ENCODE assay signal across 13 cellular contexts in the genomic region with DNA sequence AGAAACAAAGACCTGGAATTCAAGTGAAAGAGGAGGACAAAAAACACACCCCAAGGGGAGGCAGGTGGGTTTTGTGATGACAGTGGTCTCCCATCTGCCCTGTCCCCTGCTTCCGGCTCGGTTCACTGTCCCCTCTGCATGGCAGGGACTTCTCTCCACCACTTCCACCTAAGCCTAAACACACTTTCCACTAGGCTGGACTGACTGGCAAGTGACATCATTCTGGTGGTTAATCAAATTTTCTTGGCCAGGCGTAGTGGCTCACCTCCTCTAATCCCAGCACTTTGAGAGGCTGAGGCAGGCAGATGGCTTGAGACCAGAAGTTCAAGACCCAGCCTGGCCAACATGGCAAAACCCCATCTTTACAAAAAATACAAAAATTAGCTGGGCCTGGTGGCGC. TPM values are rescaled to one million over a fixed set of nuclear protein-coding genes. Genes with fewer than 3 reads are reported as not detected.
DNase-seq lines count a peak whose midpoint lies in the region; ATAC-seq and TF ChIP-seq lines count a peak whose summit lies in the region.
"Had no signal": no experiment of that assay in that cellular context is flagged by ENCODE, and none has a peak within 500 bp of the region (broad histone marks: within the 10 kb centered on the region; RNA-seq: fewer than 3 reads in every experiment).

No MANE protein-coding gene starts in this region.

- H3K9me3 ChIP-seq in Panc1 (ENCODE audit: control insufficient read depth, insufficient read depth, low read depth, low read length): no peaks in the 10 kb centered on the region
- H3K9me3 ChIP-seq in iPS-18a (ENCODE audit: control insufficient read depth, low read depth, low read length): no peaks in the 10 kb centered on the region
- H3K9me3 ChIP-seq in gastrocnemius medialis: no peaks in the 10 kb centered on the region

- TF ChIP-seq POLR2A in gastrocnemius medialis (IDR thresholded peaks at IDR 0.05): no peak

- no peak overlapping the region for H3K9ac ChIP-seq in iPS-18a (ENCODE audit: low read length)

- H3K36me3 Mint-ChIP-seq in Calu3 (ENCODE audit: insufficient read depth, unreplicated experiment): peaks cover 73% of the 10 kb centered on the region

- POLR2A ChIA-PET in Panc1 (lab: Charles Lee): interaction anchor here (0.5 kb wide), 1 partner anchor 28 kb away, joined by 4 read pairs; no protein-coding TSS in a partner anchor

- CTCF ChIA-PET in Calu3 (lab: Charles Lee): interaction anchor here (1.3 to 1.8 kb wide), 2 partner anchors 13 to 62 kb away, joined by 4 to 10 read pairs; partner anchors contain the start of gene LTBR
- CTCF ChIA-PET in Panc1 (lab: Charles Lee): interaction anchor here (1.5 kb wide), 1 partner anchor 143 kb away, joined by 4 read pairs; no protein-coding TSS in a partner anchor

- no peak for DNase-seq in Calu3
- DNase-seq in Panc1 (ENCODE audit: low read depth, low spot score): no peak
- peak in 1 of 2 donors; percentile 14 for DNase-seq in gastrocnemius medialis
- no peak for DNase-seq in NCI-H1417 (lab: John Stamatoyannopoulos, UW)
- no peak for DNase-seq in stimulated activated CD4-positive, alpha-beta T cell treated with anti-CD3 and anti-CD28 coated beads, Interleukin-4, amount 100 ng/mL, for 1 hour
- no peak for DNase-seq in NCI-H526 treated with DMSO at 0.1 percent for 48 hours (lab: John Stamatoyannopoulos, UW)
- DNase-seq: activated T-cell treated with anti-CD3 and anti-CD28 coated beads for 4 hours; CD4-positive, CD25-positive, alpha-beta regulatory T cell; kidney had no signal

- peaks cover 23% of the 10 kb centered on the region for H3K4me1 Mint-ChIP-seq in Calu3 (ENCODE audit: low read depth, unreplicated experiment)

- TSS peak; percentile 7 for BruUV-seq in Calu3 (replicated peaks; lab: Mats Ljungman, UMichigan)
- no TSS peak for BruUV-seq in Panc1 (replicated peaks; lab: Mats Ljungman, UMichigan)

- peak overlapping the region; percentile 82; the same call in 1 of the 2 replicates for H3K27ac ChIP-seq in Panc1 (ENCODE audit: low read length)
- peak overlapping the region; percentile 8 for H3K27ac ChIP-seq in iPS-18a (ENCODE audit: low read length)
- peak overlapping the region; percentile 52 to 82 (median 75) for H3K27ac ChIP-seq in gastrocnemius medialis

- H3K4me3 ChIP-seq in Panc1 (ENCODE audit: low read depth in 2 of 2, low read length in 2 of 2) (no peak overlapping the region), iPS-18a (ENCODE audit: low read length) (no peak overlapping the region), gastrocnemius medialis (no peak overlapping the region)

- no peaks in the 10 kb centered on the region for H3K27me3 ChIP-seq in Panc1 (ENCODE audit: control insufficient read depth, insufficient read depth, low read length)
- H3K27me3 ChIP-seq in iPS-18a (ENCODE audit: control insufficient read depth, insufficient read depth, low read length): no peaks in the 10 kb centered on the region
- H3K27me3 ChIP-seq in gastrocnemius medialis: no peaks in the 10 kb centered on the region

- H3K36me3 ChIP-seq in Panc1 (ENCODE audit: control insufficient read depth, insufficient read depth, low read length) (no peaks in the 10 kb centered on the region), iPS-18a (ENCODE audit: control insufficient read depth, low read depth, low read length) (peaks cover 13% of the 10 kb centered on the region), gastrocnemius medialis (peaks cover 0 to 1% of the 10 kb centered on the region in 2 donors)

- no peaks in the 10 kb centered on the region for H3K27me3 Mint-ChIP-seq in Calu3 (ENCODE audit: unreplicated experiment)

- in situ Hi-C loops in Panc1 (cut with HindIII; ENCODE audit: low pct_unique_long_range_greater_than_20kb, low sequenced_read_pairs): no loop called here
- in situ Hi-C loops in gastrocnemius medialis (cut with MboI; ENCODE audit: low sequenced_read_pairs in 4 of 4): loop anchor here in 1 of 4 donors (10.0 kb wide), 2 partner anchors 62 to 142 kb away; partner anchors contain the start of gene LTBR

- ATAC-seq in Panc1: no peak
- no peak for ATAC-seq in gastrocnemius medialis
- no peak for ATAC-seq in HG02870 (IDR thresholded peaks at IDR 0.05; ENCODE audit: unreplicated experiment)

- H3K4me1 ChIP-seq in Panc1 (ENCODE audit: control insufficient read depth, insufficient read depth, low read length) (peaks cover 47% of the 10 kb centered on the region), iPS-18a (ENCODE audit: control insufficient read depth, low read depth, low read length) (peaks cover 44% of the 10 kb centered on the region), gastrocnemius medialis (peaks cover 53 to 55% of the 10 kb centered on the region in 2 donors)

- H3K9me3 Mint-ChIP-seq in Calu3 (ENCODE audit: low read depth, unreplicated experiment): no peaks in the 10 kb centered on the region

- intact Hi-C loops in Calu3 (cut with micrococcal nuclease; ENCODE audit: unreplicated experiment) (loop anchor here (10.0 kb wide), 1 partner anchor 52 kb away; the partner anchor contains the start of gene SCNN1A), Panc1 (cut with micrococcal nuclease; ENCODE audit: unreplicated experiment) (no loop called here), gastrocnemius medialis (cut with DNase I; ENCODE audit: low total_unique reads) (loop anchor here (5.0 kb wide), 1 partner anchor 210 kb away; the partner anchor contains the start of gene GAPDH)

- no peak overlapping the region for H3K27ac Mint-ChIP-seq in Calu3 (ENCODE audit: unreplicated experiment)

- H3K4me3 Mint-ChIP-seq in Calu3 (ENCODE audit: low read depth, unreplicated experiment): no peak overlapping the region

- TF ChIP-seq CTCF in Calu3 (IDR thresholded peaks at IDR 0.05; ENCODE audit: unreplicated experiment) (no peak), Panc1 (IDR thresholded peaks at IDR 0.05) (no peak), gastrocnemius medialis (IDR thresholded peaks at IDR 0.05 in 4 of 5, conservative IDR thresholded peaks at IDR 0.05 in 1 of 5) (no peak)

RNA-seq across cellular contexts. Expression of gene PLEKHG6, which starts 11.9 kb away (rescaled TPM):
- total RNA-seq in Calu3 (2022): 25.1 and 32.3 TPM in 2 replicates
- 1.1 TPM for total RNA-seq in Panc1 (2021; ENCODE audit: unreplicated experiment)
- polyA plus RNA-seq in Panc1 (2012; ENCODE audit: insufficient read length): 1.8 TPM
- total RNA-seq in gastrocnemius medialis: under 1 TPM in 1 of 4 donors, not detected in 3; 0.29 TPM
- total RNA-seq: CD4-positive, CD25-positive, alpha-beta regulatory T cell; LHCN-M2; RPMI7951 had no signal

RNA-seq across cellular contexts. Expression of gene TNFRSF1A, which starts 19.5 kb away (rescaled TPM):
- total RNA-seq in Calu3 (2022) (76.7 and 79.3 TPM in 2 replicates), Panc1 (2021; ENCODE audit: unreplicated experiment) (108 TPM), gastrocnemius medialis (100 to 1,000 TPM; 103 to 220 (median 193) TPM)
- polyA plus RNA-seq in Panc1 (2012; ENCODE audit: insufficient read length): 115 TPM

RNA-seq across cellular contexts. Expression of gene SCNN1A, which starts 53.0 kb away (rescaled TPM):
- total RNA-seq in Calu3 (2022): 36.5 and 53.5 TPM in 2 replicates
- total RNA-seq in Panc1 (2021; ENCODE audit: unreplicated experiment): 17.1 TPM
- polyA plus RNA-seq in Panc1 (2012; ENCODE audit: insufficient read length): 17.2 TPM
- 1 to 10 TPM in 1 of 4 donors, under 1 TPM in 2, not detected in 1; 0.20 to 2.0 (median 0.38) TPM for total RNA-seq in gastrocnemius medialis
- total RNA-seq: RPMI7951 had no signal

Comparison
In these comparisons a context has a peak if more than half of its experiments do, and no peak if none do; other contexts are left out.
1. H3K27ac ChIP-seq: peak in every context shown above with its lines; median percentile 82 in Panc1; 75 in gastrocnemius medialis; 8 in iPS-18a.
2. RNA of gene PLEKHG6, which starts 11.9 kb away (total RNA-seq): 25.1 to 32.3 TPM in Calu3; 1.1 TPM in Panc1 (single experiment) and 0.29 TPM in gastrocnemius medialis; every median in the first group is over 10 times any median in the second.